18 cellular contexts compared by ENCODE assay signal in genomic region chr2:224417947-224418346, GRCh38. TPM values are rescaled to one million over a fixed set of nuclear protein-coding genes. Genes with fewer than 3 reads are reported as not detected.
DNase-seq lines count a peak whose midpoint lies in the region; ATAC-seq, FAIRE-seq and TF ChIP-seq lines count a peak whose summit lies in the region.
"Had no signal": no experiment of that assay in that cellular context is flagged by ENCODE, and none has a peak within 500 bp of the region (broad histone marks: within the 10 kb centered on the region; RNA-seq: fewer than 3 reads in every experiment).

No MANE protein-coding gene starts in this region.

- H3K23me2 ChIP-seq in H1 (ENCODE audit: low read depth, low read length), result no peaks in the 10 kb centered on the region

- 86% methylated on average over 4 of the region's 4 CpGs; no CpG with 5 or more reads in 1 of the 2 experiments for WGBS in H1 (ENCODE audit: extremely low coverage in 1 of 2, insufficient coverage in 1 of 2, insufficient read length in 1 of 2, insufficient replicate concordance in 2 of 2, low coverage in 1 of 2, low lambda C conversion rate in 2 of 2, missing lambda C conversion rate in 1 of 2), 2 experiments
- no CpG with 5 or more reads among the region's 4 CpGs for WGBS in mesendoderm (ENCODE audit: extremely low coverage, insufficient coverage, low lambda C conversion rate)

- no peak for ATAC-seq in HG02938 (IDR thresholded peaks at IDR 0.05; ENCODE audit: unreplicated experiment)

- TF ChIP-seq RAD21 in H1 (IDR thresholded peaks at IDR 0.05 in 1 of 2, conservative IDR thresholded peaks at IDR 0.05 in 1 of 2; ENCODE audit: low read depth in 2 of 2, low read length in 2 of 2), result no peak

- no peaks in the 10 kb centered on the region for H3K79me1 ChIP-seq in H1 (ENCODE audit: low read depth, low read length)
- no peaks in the 10 kb centered on the region for H3K79me1 ChIP-seq in mesendoderm (ENCODE audit: low read length)

- H3K27ac ChIP-seq in VCaP (peak overlapping the region; percentile 35; the same call in 1 of the 2 replicates), H1 (ENCODE audit: low read depth, low read length) (no peak overlapping the region), mesendoderm (ENCODE audit: low read depth, low read length) (no peak overlapping the region)

- no peak overlapping the region for H3K4me2 ChIP-seq in H1 (ENCODE audit: insufficient read depth in 1 of 2, low read depth in 2 of 2, low read length in 2 of 2)
- no peak overlapping the region for H3K4me2 ChIP-seq in mesendoderm (ENCODE audit: low read length)
- H3K4me2 ChIP-seq: GM23338 had no signal

- H4K5ac ChIP-seq in H1 (ENCODE audit: insufficient read length, low read depth, low read length) (no peak overlapping the region), mesendoderm (ENCODE audit: low read length) (no peak overlapping the region)

- 0 out of 4 replicates have a peak, but pooled peaks cover 0 to 2% of the 10 kb centered on the region in 2 experiments for H3K9me3 ChIP-seq in H1 (ENCODE audit: insufficient read depth in 2 of 2, low read depth in 1 of 2, low read length in 1 of 2)
- H3K9me3 ChIP-seq: BE2C had no signal

- H3K36me3 ChIP-seq in H1 (ENCODE audit: control insufficient read depth in 2 of 4, insufficient read depth in 4 of 4, low read length in 3 of 4) (no peaks in the 10 kb centered on the region), mesendoderm (ENCODE audit: control insufficient read depth, insufficient read depth, low read length) (no peaks in the 10 kb centered on the region)
- H3K36me3 ChIP-seq: BE2C had no signal

- H2BK12ac ChIP-seq in H1 (ENCODE audit: low read depth, low read length), result 0 out of 2 replicates have a peak overlapping the region, but pooled peaks have one; percentile 50

- no peak overlapping the region for H3K4me3 ChIP-seq in H1 (ENCODE audit: extremely low read depth in 1 of 4, insufficient read depth in 2 of 4, low read depth in 3 of 4, low read length in 4 of 4)
- H3K4me3 ChIP-seq in mesendoderm (ENCODE audit: low read length), result no peak overlapping the region
- H3K4me3 ChIP-seq: GM23338 had no signal

- POLR2A ChIA-PET in H1 (lab: Charles Lee; ENCODE audit: partially characterized antibody), result interaction anchor here (2.1 kb wide), 1 partner anchor 12 kb away, joined by 6 read pairs; no protein-coding TSS in a partner anchor

- H3K27me3 ChIP-seq in H1 (replicated peaks in 1 of 4; ENCODE audit: control insufficient read depth in 3 of 4, extremely low read depth in 1 of 4, insufficient read depth in 3 of 4, low read length in 3 of 4), result no peaks in the 10 kb centered on the region
- H3K27me3 ChIP-seq in mesendoderm (ENCODE audit: insufficient read depth, low read length, poor library complexity), result no peaks in the 10 kb centered on the region
- H3K27me3 ChIP-seq: BE2C had no signal

- H3K4me1 ChIP-seq in H1 (replicated peaks in 1 of 4; ENCODE audit: control insufficient read depth in 3 of 4, insufficient read depth in 4 of 4, low read length in 3 of 4), result peaks cover 0 to 4% (median 0%) of the 10 kb centered on the region in 4 experiments; a peak in 1 of 7 replicates
- peaks cover 6% of the 10 kb centered on the region for H3K4me1 ChIP-seq in mesendoderm (ENCODE audit: control insufficient read depth, low read depth, low read length)
- H3K4me1 ChIP-seq: BE2C had no signal

- H3K4ac ChIP-seq in H1 (replicated peaks; ENCODE audit: insufficient read length, low read depth, low read length), result no peak overlapping the region
- peak overlapping the region; percentile 79 for H3K4ac ChIP-seq in mesendoderm (ENCODE audit: low read depth, low read length)

- TF ChIP-seq POLR2A in H1 (IDR thresholded peaks at IDR 0.05; ENCODE audit: control extremely low read depth in 1 of 2, low read depth in 2 of 2, low read length in 2 of 2), result no peak

- H3K23ac ChIP-seq in H1 (ENCODE audit: insufficient read length), result no peak overlapping the region
- no peak overlapping the region for H3K23ac ChIP-seq in mesendoderm (ENCODE audit: low read length)

- H3K18ac ChIP-seq in H1 (ENCODE audit: extremely low read depth, low read length), result no peak overlapping the region
- H3K18ac ChIP-seq in mesendoderm (ENCODE audit: low read length), result peak overlapping the region; percentile 87

- no peaks in the 10 kb centered on the region for H4K20me1 ChIP-seq in H1 (replicated peaks in 1 of 2; ENCODE audit: control insufficient read depth in 1 of 2, insufficient read depth in 2 of 2, low read length in 2 of 2)

- no peak overlapping the region for H2BK5ac ChIP-seq in H1 (ENCODE audit: low read depth, low read length)
- H2BK5ac ChIP-seq in mesendoderm (ENCODE audit: low read length), result peak overlapping the region; percentile 50

- H3K56ac ChIP-seq in H1 (replicated peaks; ENCODE audit: insufficient read length, low read depth, low read length) (no peak overlapping the region), mesendoderm (ENCODE audit: low read length) (peak overlapping the region; percentile 60)

- H2BK120ac ChIP-seq in H1 (replicated peaks; ENCODE audit: low read depth, low read length), result no peak overlapping the region
- H2BK120ac ChIP-seq in mesendoderm (ENCODE audit: low read depth, low read length), result peak overlapping the region; percentile 61

- no peak overlapping the region for H3K9ac ChIP-seq in H1 (replicated peaks in 1 of 4; ENCODE audit: extremely low read depth in 1 of 4, low read depth in 3 of 4, low read length in 3 of 4)
- no peak overlapping the region for H3K9ac ChIP-seq in mesendoderm (ENCODE audit: low read length)

- no peak overlapping the region for H4K91ac ChIP-seq in H1 (replicated peaks; ENCODE audit: insufficient read length, low read length)

- DNase-seq in H1 (ENCODE audit: low read depth in 1 of 2, low spot score in 2 of 2) (no peak), mesendoderm (no peak), 8988T (no peak), COR-L47 (lab: John Stamatoyannopoulos, UW) (no peak), NCI-H128 (lab: John Stamatoyannopoulos, UW; ENCODE audit: unreplicated experiment) (no peak)
- DNase-seq: ACHN; BE2C; C1 segment of cervical spinal cord; CD4-positive, alpha-beta T cell; DMS153; DMS79; GDM1; H7 had no signal

- CTCF ChIA-PET in H1 (lab: Charles Lee; ENCODE audit: partially characterized antibody), result interaction anchor here (1.2 to 1.6 kb wide), 2 partner anchors 31 to 286 kb away, joined by 3 to 10 read pairs; no protein-coding TSS in a partner anchor

- no peak overlapping the region for H2AFZ ChIP-seq in H1 (ENCODE audit: low read length)
- H2AFZ ChIP-seq: GM23338 had no signal

- TF ChIP-seq EP300 in H1 (IDR thresholded peaks at IDR 0.05; ENCODE audit: borderline replicate concordance in 1 of 2, low read depth in 2 of 2, low read length in 2 of 2), result no peak

- H2AK5ac ChIP-seq in H1 (ENCODE audit: low read depth, low read length), result no peak overlapping the region
- H2AK5ac ChIP-seq in mesendoderm (ENCODE audit: low read length), result no peak overlapping the region

- no peak overlapping the region for H2BK20ac ChIP-seq in H1 (ENCODE audit: low read length)

- no peak for FAIRE-seq in H1 (lab: Jason Lieb, UNC)
- FAIRE-seq: A204.1, GM12892 had no signal

- TF ChIP-seq CTCF in VCaP (conservative IDR thresholded peaks at IDR 0.05), result no peak
- no peak for TF ChIP-seq CTCF in H1 (IDR thresholded peaks at IDR 0.05; ENCODE audit: control extremely low read depth in 1 of 3, insufficient read depth in 1 of 3, low read depth in 1 of 3, low read length in 3 of 3)

- H4K8ac ChIP-seq in H1 (ENCODE audit: extremely low read depth, insufficient read depth, low read length), result no peak overlapping the region
- H4K8ac ChIP-seq in mesendoderm (ENCODE audit: low read depth, low read length), result no peak overlapping the region

- H2BK15ac ChIP-seq in H1 (ENCODE audit: low read length) (no peak overlapping the region), mesendoderm (replicated peaks; ENCODE audit: low read depth) (peak overlapping the region; percentile 85)

- no peak overlapping the region for H3K14ac ChIP-seq in H1 (ENCODE audit: insufficient read length)

- H3K79me2 ChIP-seq in H1 (ENCODE audit: control insufficient read depth in 1 of 2, insufficient read depth in 2 of 2, low read length in 2 of 2), result no peaks in the 10 kb centered on the region
- H3K79me2 ChIP-seq in mesendoderm (ENCODE audit: control insufficient read depth, insufficient read depth, low read length), result no peaks in the 10 kb centered on the region

TF ChIP-seq in H1, 55 proteins besides CTCF, POLR2A, EP300 and RAD21 (continues in another document):
- TF ChIP-seq GABPA (IDR thresholded peaks at IDR 0.05; ENCODE audit: borderline replicate concordance, insufficient read depth, low read length) (no peak), KDM1A (IDR thresholded peaks at IDR 0.05; ENCODE audit: borderline replicate concordance, low read length) (no peak), RXRA (IDR thresholded peaks at IDR 0.05; ENCODE audit: insufficient read depth, low read depth, low read length) (no peak), SIX5 (IDR thresholded peaks at IDR 0.05; ENCODE audit: low read depth, low read length) (no peak), CBX8 (IDR thresholded peaks at IDR 0.05; ENCODE audit: borderline replicate concordance, low read depth, low read length) (no peak), FOSL1 (IDR thresholded peaks at IDR 0.05; ENCODE audit: insufficient read depth, low read depth, low read length) (no peak), SUZ12 (IDR thresholded peaks at IDR 0.05; ENCODE audit: low read length) (no peak), BACH1 (IDR thresholded peaks at IDR 0.05; ENCODE audit: low read length) (no peak), RBBP5 (IDR thresholded peaks at IDR 0.05; ENCODE audit: borderline replicate concordance, low read depth, low read length) (no peak), HDAC2 (IDR thresholded peaks at IDR 0.05; ENCODE audit: borderline replicate concordance in 1 of 2, low read depth in 2 of 2, low read length in 2 of 2) (no peak), POU5F1 (IDR thresholded peaks at IDR 0.05; ENCODE audit: low read depth, low read length) (no peak), ATF3 (IDR thresholded peaks at IDR 0.05; ENCODE audit: insufficient read depth, low read depth, low read length) (no peak)

RNA-seq across cellular contexts. Expression of gene FAM124B, which starts 16.0 kb away (rescaled TPM):
- 2.0 and 2.6 TPM in 2 replicates for total RNA-seq in H1 (2021; fragmentation: NEBNext Ultra II Directional; extraction: Animal tissue kit (Norgen Biotek cat#: 25700))
- 2.1 TPM in 2 replicates for polyA plus RNA-seq in H1 (2011; rRNA removed)
- polyA plus RNA-seq in H1 (2011; cell fraction: cytosol; rRNA removed), result 2.6 TPM
- polyA plus RNA-seq in H1 (2011; cell fraction: nucleus; rRNA removed), result 5.7 TPM
- 1.5 to 2.3 TPM (median 1.6 TPM) in 4 replicates for polyA plus RNA-seq in H1 (2012, experiment 1 of 2)
- 0.70 TPM for polyA plus RNA-seq in H1 (2012, experiment 2 of 2)
- 1.9 TPM for polyA plus RNA-seq in H1 (2013, experiment 1 of 2)
- 1.7 TPM for polyA plus RNA-seq in H1 (2013, experiment 2 of 2)
- polyA minus RNA-seq in H1 (2011; rRNA and poly(A)+ RNA removed), result 2.0 and 3.2 TPM in 2 replicates
- polyA minus RNA-seq in H1 (2011; cell fraction: cytosol; rRNA and poly(A)+ RNA removed), result 1.4 TPM
- 4.3 TPM for polyA minus RNA-seq in H1 (2011; cell fraction: nucleus; rRNA and poly(A)+ RNA removed)
- polyA plus RNA-seq in mesendoderm (2013, experiment 1 of 2), result 0.70 TPM
- 0.66 TPM for polyA plus RNA-seq in mesendoderm (2013, experiment 2 of 2)
